Comparison of ENCODE assay signal across 8 cellular contexts in genomic region chr13:51585234-51585672, GRCh38.
DNase-seq lines count a peak whose midpoint lies in the region; ATAC-seq lines count a peak whose summit lies in the region.

No MANE protein-coding gene starts in this region.

- DNase-seq in NOMO-1 (lab: John Stamatoyannopoulos, UW; ENCODE audit: unreplicated experiment in 2 of 2) (peak; percentile 67), caudate nucleus (lab: John Stamatoyannopoulos, UW) (peak in 5 of 61 donors; percentile 19 to 46 (median 45)), midbrain (lab: John Stamatoyannopoulos, UW) (peak; percentile 31), NCI-H2081 treated with DMSO at 0.1 percent for 48 hours (lab: John Stamatoyannopoulos, UW) (no peak)
- DNase-seq in activated CD4-positive, alpha-beta T cell treated with anti-CD3 and anti-CD28 coated beads for 48 hours, result no peak

- H3K4me3 ChIP-seq in GM08714 (ENCODE audit: low read length), result peak overlapping the region; percentile 90

- ATAC-seq in HG02642 (IDR thresholded peaks at IDR 0.05; ENCODE audit: poor library complexity, unreplicated experiment), result no peak
- no peak for ATAC-seq in GM18511 (IDR thresholded peaks at IDR 0.05; ENCODE audit: unreplicated experiment)

- peak overlapping the region; percentile 91 for H3K27ac ChIP-seq in caudate nucleus (ENCODE audit: low read depth, low read length)

Comparison
In these comparisons a context has a peak if more than half of its experiments do, and no peak if none do; other contexts are left out.
1. DNase-seq: peak in NOMO-1 (2 of 2) and midbrain (single experiment); none in NCI-H2081 treated with DMSO at 0.1 percent for 48 hours (single experiment) and activated CD4-positive, alpha-beta T cell treated with anti-CD3 and anti-CD28 coated beads for 48 hours (single experiment).